In genomic region chr17:46977348-46977747, GRCh38 we compare ENCODE assay signal across 9 cellular contexts. TPM values are rescaled to one million over a fixed set of nuclear protein-coding genes. Genes with fewer than 3 reads are reported as not detected.
DNase-seq lines count a peak whose midpoint lies in the region; ATAC-seq and TF ChIP-seq lines count a peak whose summit lies in the region.
"Had no signal": no experiment of that assay in that cellular context is flagged by ENCODE, and none has a peak within 500 bp of the region (broad histone marks: within the 10 kb centered on the region; RNA-seq: fewer than 3 reads in every experiment).

No MANE protein-coding gene starts in this region.

- CTCF ChIA-PET in CD4-positive, alpha-beta T cell (lab: Charles Lee), result no interaction called here

- H3K27ac Mint-ChIP-seq in CD4-positive, alpha-beta T cell, result no peak overlapping the region

- H3K27ac ChIP-seq in CD4-positive, alpha-beta T cell (ENCODE audit: low read depth, low read length), result no peak overlapping the region
- no peak overlapping the region for H3K27ac ChIP-seq in HUES48 (ENCODE audit: low read depth, low read length)
- H3K27ac ChIP-seq in WERI-Rb-1, result peak overlapping the region; percentile 32
- H3K27ac ChIP-seq: ascending aorta had no signal

- peaks cover 33% of the 10 kb centered on the region for H3K27me3 ChIP-seq in CD4-positive, alpha-beta T cell (ENCODE audit: control insufficient read depth, insufficient read depth, low read length)
- H3K27me3 ChIP-seq in HUES48 (ENCODE audit: control insufficient read depth, insufficient read depth, low read length), result peaks cover 44% of the 10 kb centered on the region
- peaks cover 3% of the 10 kb centered on the region for H3K27me3 ChIP-seq in WERI-Rb-1 (ENCODE audit: insufficient read depth, low read depth, severe bottlenecking)
- H3K27me3 ChIP-seq: ascending aorta had no signal

- no peaks in the 10 kb centered on the region for H3K36me3 ChIP-seq in HUES48 (ENCODE audit: control insufficient read depth, insufficient read depth, low read length)
- H3K36me3 ChIP-seq in WERI-Rb-1, result no peaks in the 10 kb centered on the region
- H3K36me3 ChIP-seq: ascending aorta had no signal

- H3K4me3 ChIP-seq in HUES48 (ENCODE audit: low read depth, low read length), result peak overlapping the region; percentile 57
- peak overlapping the region; percentile 69 for H3K4me3 ChIP-seq in WERI-Rb-1 (ENCODE audit: low read depth, low read length)

- ATAC-seq in CD4-positive, alpha-beta T cell (ENCODE audit: poor library complexity), result no peak
- ATAC-seq in HG03442 (IDR thresholded peaks at IDR 0.05; ENCODE audit: unreplicated experiment), result no peak

- no peaks in the 10 kb centered on the region for H3K36me3 Mint-ChIP-seq in CD4-positive, alpha-beta T cell (ENCODE audit: low read depth)

- peak overlapping the region; percentile 20 for H3K4me3 Mint-ChIP-seq in CD4-positive, alpha-beta T cell

- H3K4me1 Mint-ChIP-seq in CD4-positive, alpha-beta T cell (ENCODE audit: low read depth), result peaks cover 19% of the 10 kb centered on the region

- no peaks in the 10 kb centered on the region for H3K9me3 ChIP-seq in CD4-positive, alpha-beta T cell (ENCODE audit: control insufficient read depth, low read length)
- H3K9me3 ChIP-seq in HUES48 (ENCODE audit: control insufficient read depth, insufficient read depth, low read length) (no peaks in the 10 kb centered on the region), WERI-Rb-1 (ENCODE audit: severe bottlenecking) (no peaks in the 10 kb centered on the region)
- H3K9me3 ChIP-seq: ascending aorta had no signal

- no peak for DNase-seq in CD4-positive, alpha-beta T cell
- DNase-seq in WERI-Rb-1 (peak; percentile 96), kidney tubule cell (ENCODE audit: low spot score) (peak; percentile 58), NCI-H128 (lab: John Stamatoyannopoulos, UW; ENCODE audit: unreplicated experiment) (no peak), SHP77 treated with DMSO at 0.1 percent for 48 hours (lab: John Stamatoyannopoulos, UW) (no peak), midbrain (lab: John Stamatoyannopoulos, UW) (no peak)

- TF ChIP-seq CTCF in CD4-positive, alpha-beta T cell (IDR thresholded peaks at IDR 0.05), result no peak
- TF ChIP-seq CTCF in WERI-Rb-1 (IDR thresholded peaks at IDR 0.05; ENCODE audit: low read depth, low read length), result peak; percentile 92

- no peaks in the 10 kb centered on the region for H3K9me3 Mint-ChIP-seq in CD4-positive, alpha-beta T cell

- no peak overlapping the region for H3K9ac ChIP-seq in HUES48 (ENCODE audit: low read depth, low read length)

- H3K4me1 ChIP-seq in HUES48 (ENCODE audit: control insufficient read depth, insufficient read depth, low read length), result peaks cover 26% of the 10 kb centered on the region

- intact Hi-C loops in CD4-positive, alpha-beta T cell (cut with DNase I, micrococcal nuclease), result no loop called here

- POLR2A ChIA-PET in CD4-positive, alpha-beta T cell (lab: Charles Lee), result no interaction called here

- peaks cover 48% of the 10 kb centered on the region for H3K27me3 Mint-ChIP-seq in CD4-positive, alpha-beta T cell

RNA-seq across cellular contexts. Expression of gene RPRML, which starts 1.7 kb away (rescaled TPM):
- total RNA-seq in CD4-positive, alpha-beta T cell, result not detected
- total RNA-seq: ascending aorta had no signal

RNA-seq across cellular contexts. Expression of gene GOSR2, which starts 54.4 kb away (rescaled TPM):
- 10 to 100 TPM; 46.6 to 51.7 TPM for total RNA-seq in CD4-positive, alpha-beta T cell

Comparison
In these comparisons a context has a peak if more than half of its experiments do, and no peak if none do; other contexts are left out.
1. DNase-seq: peak in WERI-Rb-1 (single experiment) and kidney tubule cell (single experiment); none in CD4-positive, alpha-beta T cell (0 of 10), NCI-H128 (single experiment), SHP77 treated with DMSO at 0.1 percent for 48 hours (single experiment) and midbrain (single experiment).